23 cellular contexts compared by ENCODE assay signal in the genomic region with DNA sequence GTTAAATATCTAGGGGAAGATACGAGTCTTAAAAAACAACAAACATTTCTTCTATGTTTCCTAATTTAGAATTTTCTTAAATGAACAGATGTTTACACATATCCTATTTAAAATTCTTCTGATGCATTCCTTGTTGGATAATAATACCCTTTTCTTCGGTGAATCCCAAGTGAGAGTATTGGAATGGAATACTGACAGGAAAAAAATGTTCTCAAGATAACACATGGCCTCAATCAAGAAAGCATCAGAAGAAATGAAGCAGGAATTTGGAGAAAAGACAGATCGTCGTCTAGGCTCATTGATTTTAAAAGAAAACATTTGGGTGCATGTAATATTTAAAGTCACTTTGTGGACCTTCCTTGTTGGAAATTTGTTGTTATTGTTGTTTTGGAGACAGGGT.
"Had no signal": no experiment of that assay in that cellular context is flagged by ENCODE, and none has a peak within 500 bp of the region (broad histone marks: within the 10 kb centered on the region; RNA-seq: fewer than 3 reads in every experiment).

No MANE protein-coding gene starts in this region.

- H3K27ac ChIP-seq: colonic mucosa, hepatocyte, neutrophil, right atrium auricular region, tibial artery, upper lobe of left lung, uterus had no signal

- H3K27ac Mint-ChIP-seq: naive B cell; nephron; stimulated activated effector memory CD8-positive, alpha-beta T cell treated with anti-CD3 and anti-CD28 coated beads, Interleukin-12 subunit alpha, Interleukin-12 subunit beta, amount 100 ng/mL, for 72 hours had no signal

- H3K4me2 ChIP-seq: hepatocyte had no signal

- ATAC-seq: esophagus mucosa; left colon; left ventricle myocardium superior; stimulated activated effector memory CD8-positive, alpha-beta T cell treated with anti-CD3 and anti-CD28 coated beads, Interleukin-12 subunit alpha, Interleukin-12 subunit beta, amount 100 ng/mL, for 72 hours; stimulated activated naive CD8-positive, alpha-beta T cell treated with anti-CD3 and anti-CD28 coated beads, Interleukin-15, Interleukin-2, amounts not matched to agents 100 U/mL and 50 U/mL, for 24 hours had no signal

- H3K36me3 Mint-ChIP-seq: naive B cell; stimulated activated effector memory CD8-positive, alpha-beta T cell treated with anti-CD3 and anti-CD28 coated beads, Interleukin-12 subunit alpha, Interleukin-12 subunit beta, amount 100 ng/mL, for 72 hours had no signal

- H3K9me3 Mint-ChIP-seq: nephron; stimulated activated effector memory CD8-positive, alpha-beta T cell treated with anti-CD3 and anti-CD28 coated beads, Interleukin-12 subunit alpha, Interleukin-12 subunit beta, amount 100 ng/mL, for 72 hours had no signal

- H3K4me3 Mint-ChIP-seq: naive B cell; nephron; stimulated activated effector memory CD8-positive, alpha-beta T cell treated with anti-CD3 and anti-CD28 coated beads, Interleukin-12 subunit alpha, Interleukin-12 subunit beta, amount 100 ng/mL, for 72 hours had no signal

- H2AFZ ChIP-seq: hepatocyte had no signal

- H3K4me1 ChIP-seq: colonic mucosa, upper lobe of left lung, uterus had no signal

- DNase-seq: colonic mucosa; dermis blood vessel endothelial cell; effector CD4-positive, alpha-beta T cell; foreskin melanocyte; head of caudate nucleus; kidney; left colon; left ventricle myocardium superior; mesendoderm; naive B cell; stimulated activated CD4-positive, alpha-beta T cell treated with anti-CD3 and anti-CD28 coated beads, Interleukin-4, amount 100 ng/mL, for 1 hour; stimulated activated CD8-positive, alpha-beta memory T cell treated with anti-CD3 and anti-CD28 coated beads, Interleukin-4, amount 100 ng/mL, for 48 hours; stimulated activated naive CD8-positive, alpha-beta T cell treated with anti-CD3 and anti-CD28 coated beads, Interleukin-15, Interleukin-2, amounts not matched to agents 100 U/mL and 50 U/mL, for 24 hours; tibial artery; upper lobe of left lung; uterus had no signal

- H3K9me3 ChIP-seq: colonic mucosa, neutrophil, right atrium auricular region, tibial artery, upper lobe of left lung, uterus had no signal

- H3K4me1 Mint-ChIP-seq: naive B cell; stimulated activated effector memory CD8-positive, alpha-beta T cell treated with anti-CD3 and anti-CD28 coated beads, Interleukin-12 subunit alpha, Interleukin-12 subunit beta, amount 100 ng/mL, for 72 hours had no signal

- H3K27me3 ChIP-seq: colonic mucosa, hepatocyte, neutrophil, right atrium auricular region, tibial artery, upper lobe of left lung, uterus had no signal

- H3K36me3 ChIP-seq: colonic mucosa, neutrophil, right atrium auricular region, tibial artery, upper lobe of left lung, uterus had no signal

- H3K4me3 ChIP-seq: colonic mucosa, hepatocyte, lung, right atrium auricular region, tibial artery, upper lobe of left lung, uterus had no signal
